1 cellular context compared by ENCODE assay signal in genomic region chr21:32613436-32614043, GRCh38.
TF ChIP-seq lines count a peak whose summit lies in the region.

No MANE protein-coding gene starts in this region.

TF ChIP-seq in H1, 55 proteins besides CTCF, POLR2A, EP300 and RAD21:
- TF ChIP-seq CBX8 (IDR thresholded peaks at IDR 0.05; ENCODE audit: borderline replicate concordance, low read depth, low read length): no peak
- TF ChIP-seq GABPA (IDR thresholded peaks at IDR 0.05; ENCODE audit: borderline replicate concordance, insufficient read depth, low read length): no peak
- no peak for TF ChIP-seq USF2 (IDR thresholded peaks at IDR 0.05; ENCODE audit: low read length)
- no peak for TF ChIP-seq SP4 (IDR thresholded peaks at IDR 0.05; ENCODE audit: low read length)
- no peak for TF ChIP-seq SIN3A (conservative IDR thresholded peaks at IDR 0.05 in 1 of 2, IDR thresholded peaks at IDR 0.05 in 1 of 2; ENCODE audit: low read depth in 1 of 2, low read length in 2 of 2)
- no peak for TF ChIP-seq ATF3 (IDR thresholded peaks at IDR 0.05; ENCODE audit: insufficient read depth, low read depth, low read length)
- no peak for TF ChIP-seq CHD1 (IDR thresholded peaks at IDR 0.05; ENCODE audit: low read depth, low read length)
- no peak for TF ChIP-seq BRCA1 (IDR thresholded peaks at IDR 0.05; ENCODE audit: low read depth, low read length)
- TF ChIP-seq TBP (IDR thresholded peaks at IDR 0.05; ENCODE audit: low read depth, low read length): no peak
- no peak for TF ChIP-seq JUND (IDR thresholded peaks at IDR 0.05; ENCODE audit: low read length)
TF ChIP-seq in H1: peak in this region for 0.
